ENCODE assay signal across 8 cellular contexts in genomic region chr4:83334425-83335241, GRCh38. TPM values are rescaled to one million over a fixed set of nuclear protein-coding genes. Genes with fewer than 3 reads are reported as not detected.
A peak's percentile ranks its signal among the peaks of the same experiment; 100 is the strongest.
DNase-seq lines count a peak whose midpoint lies in the region; ATAC-seq and TF ChIP-seq lines count a peak whose summit lies in the region.

HPSE (minus strand) TSS chr4:83334848; CDS start chr4:83334782, 66 bp downstream.

- TF ChIP-seq POLR2A in sigmoid colon (IDR thresholded peaks at IDR 0.05): peak in 1 of 2 donors; percentile 36

- 0 to 1% methylated on average over 63 of the region's 63 CpGs for WGBS in sigmoid colon, 2 donors

- peak; percentile 77 for ATAC-seq in HG02588 (IDR thresholded peaks at IDR 0.05; ENCODE audit: unreplicated experiment)

- H3K4me1 ChIP-seq in sigmoid colon: peaks cover 0 to 13% (median 12%) of the 10 kb centered on the region in 4 donors

- DNase-seq in GM04504 (ENCODE audit: low read depth) (peak; percentile 17), NCI-H1105 treated with DMSO at 0.1 percent for 48 hours (lab: John Stamatoyannopoulos, UW) (peak; percentile 80), T-helper 1 cell (peak; percentile 53 to 68 (median 59)), amygdala (lab: John Stamatoyannopoulos, UW) (peak in 31 of 56 donors; percentile 1 to 53 (median 15)), iPS DF 19.7 (ENCODE audit: low read depth, low spot score) (peak; percentile 45), sigmoid colon (peak; percentile 87), G401 (ENCODE audit: low spot score) (no peak)

- no peak for TF ChIP-seq CTCF in sigmoid colon (IDR thresholded peaks at IDR 0.05)

- peaks cover 0 to 7% (median 0%) of the 10 kb centered on the region in 4 donors for H3K9me3 ChIP-seq in sigmoid colon

- H3K36me3 ChIP-seq in sigmoid colon: no peaks in the 10 kb centered on the region

- H3K27me3 ChIP-seq in sigmoid colon: peaks cover 0 to 28% (median 14%) of the 10 kb centered on the region in 3 donors

- intact Hi-C loops in sigmoid colon (cut with DNase I): no loop called here

- TF ChIP-seq EP300 in sigmoid colon (IDR thresholded peaks at IDR 0.05): no peak

- H3K27ac ChIP-seq in sigmoid colon: no peak within 1 kb of the TSS

- peak within 1 kb of the TSS; percentile 10 to 47 (median 42) for H3K4me3 ChIP-seq in sigmoid colon

- in situ Hi-C loops in G401 (cut with HindIII; ENCODE audit: low sequenced_read_pairs): no loop called here

RNA-seq across cellular contexts. Expression of gene HPSE, which starts in this region (rescaled TPM):
- under 1 TPM; 0.54 to 0.71 (median 0.61) TPM for total RNA-seq in sigmoid colon
- polyA plus RNA-seq in sigmoid colon: 1 to 10 TPM; 1.2 to 7.3 (median 6.0) TPM
- 0.18 and 1.3 TPM in 2 replicates for total RNA-seq in G401 (2014; rRNA removed; shearing (Covaris generic))
